Comparison of ENCODE assay signal across 15 cellular contexts in genomic region chr13:114079601-114080536, GRCh38. TPM values are rescaled to one million over a fixed set of nuclear protein-coding genes. Genes with fewer than 3 reads are reported as not detected.
DNase-seq lines count a peak whose midpoint lies in the region; ATAC-seq and TF ChIP-seq lines count a peak whose summit lies in the region.
"Had no signal": no experiment of that assay in that cellular context is flagged by ENCODE, and none has a peak within 500 bp of the region (broad histone marks: within the 10 kb centered on the region; RNA-seq: fewer than 3 reads in every experiment).

No MANE protein-coding gene starts in this region.

- no peak overlapping the region for H3K4me3 Mint-ChIP-seq in CD4-positive, alpha-beta T cell
- peak overlapping the region; percentile 9 for H3K4me3 Mint-ChIP-seq in T-helper 17 cell
- H3K4me3 Mint-ChIP-seq: mesothelial cell of epicardium had no signal

- H3K27ac Mint-ChIP-seq in CD4-positive, alpha-beta T cell, result peak overlapping the region; percentile 87
- H3K27ac Mint-ChIP-seq in T-helper 17 cell, result peak overlapping the region; percentile 84
- H3K27ac Mint-ChIP-seq: mesothelial cell of epicardium had no signal

- H3K4me3 ChIP-seq in psoas muscle, result no peak overlapping the region
- H3K4me3 ChIP-seq: GM12878, SK-N-MC had no signal

- CTCF ChIA-PET in CD4-positive, alpha-beta T cell (lab: Charles Lee), result no interaction called here

- WGBS in psoas muscle, 3 donors, result 80 to 84% (median 81%) methylated on average over 37 of the region's 37 CpGs

- ATAC-seq in CD4-positive, alpha-beta T cell (ENCODE audit: poor library complexity), result no peak
- ATAC-seq in T-helper 17 cell (peak; percentile 8), left ventricle myocardium superior (no peak), psoas muscle (peak; percentile 12 to 21 (median 15)), HG03175 (IDR thresholded peaks at IDR 0.05; ENCODE audit: unreplicated experiment) (no peak)
- ATAC-seq: GM12878 had no signal

- H3K36me3 Mint-ChIP-seq in CD4-positive, alpha-beta T cell (ENCODE audit: low read depth), result peaks cover 72% of the 10 kb centered on the region
- H3K36me3 Mint-ChIP-seq in T-helper 17 cell (ENCODE audit: low read depth), result peaks cover 2% of the 10 kb centered on the region

- no peaks in the 10 kb centered on the region for H3K36me3 ChIP-seq in psoas muscle (ENCODE audit: insufficient read depth in 1 of 2, low read depth in 1 of 2)

- POLR2A ChIA-PET in CD4-positive, alpha-beta T cell (lab: Charles Lee), result no interaction called here

- peaks cover 8% of the 10 kb centered on the region for H3K4me1 ChIP-seq in psoas muscle

- H3K27me3 Mint-ChIP-seq in CD4-positive, alpha-beta T cell, result no peaks in the 10 kb centered on the region
- no peaks in the 10 kb centered on the region for H3K27me3 Mint-ChIP-seq in T-helper 17 cell

- no peaks in the 10 kb centered on the region for H3K9me3 Mint-ChIP-seq in CD4-positive, alpha-beta T cell
- H3K9me3 Mint-ChIP-seq: mesothelial cell of epicardium had no signal

- DNase-seq in CD4-positive, alpha-beta T cell, result peak in 2 of 10 experiments; percentile 4 to 33
- no peak for DNase-seq in T-helper 17 cell
- peak; percentile 35 for DNase-seq in left ventricle myocardium superior
- peak in 1 of 2 donors; percentile 44 for DNase-seq in psoas muscle
- DNase-seq in OCI-M1 (lab: John Stamatoyannopoulos, UW), result no peak
- no peak for DNase-seq in Ammon's horn (ENCODE audit: low spot score)
- DNase-seq in stimulated activated CD4-positive, alpha-beta T cell treated with anti-CD3 and anti-CD28 coated beads, Interleukin-1b, Interleukin-23, amount 100 ng/mL, for 48 hours, result no peak
- DNase-seq: KBM-7, NCI-H1105, NCI-H2171 treated with DMSO at 0.1 percent for 48 hours, trophoblast cell had no signal

- intact Hi-C loops in CD4-positive, alpha-beta T cell (cut with DNase I, micrococcal nuclease), result no loop called here
- intact Hi-C loops in left ventricle myocardium superior (cut with micrococcal nuclease), result no loop called here
- intact Hi-C loops in psoas muscle (cut with DNase I), result no loop called here

- no peak for TF ChIP-seq CTCF in CD4-positive, alpha-beta T cell (IDR thresholded peaks at IDR 0.05)
- TF ChIP-seq CTCF in psoas muscle (IDR thresholded peaks at IDR 0.05), result no peak

- peak overlapping the region; percentile 40 for H3K27ac ChIP-seq in CD4-positive, alpha-beta T cell (ENCODE audit: low read depth, low read length)
- no peak overlapping the region for H3K27ac ChIP-seq in psoas muscle
- H3K27ac ChIP-seq: SK-N-MC had no signal

- no peaks in the 10 kb centered on the region for H3K9me3 ChIP-seq in CD4-positive, alpha-beta T cell (ENCODE audit: control insufficient read depth, low read length)
- no peaks in the 10 kb centered on the region for H3K9me3 ChIP-seq in T-helper 17 cell (ENCODE audit: control insufficient read depth, low read length, poor library complexity, severe bottlenecking)
- H3K9me3 ChIP-seq in psoas muscle, result no peaks in the 10 kb centered on the region

- no peaks in the 10 kb centered on the region for H3K27me3 ChIP-seq in CD4-positive, alpha-beta T cell (ENCODE audit: control insufficient read depth, insufficient read depth, low read length)
- no peaks in the 10 kb centered on the region for H3K27me3 ChIP-seq in psoas muscle (ENCODE audit: insufficient read depth in 3 of 3, low read length in 2 of 3)

- H3K4me1 Mint-ChIP-seq in CD4-positive, alpha-beta T cell (ENCODE audit: low read depth), result peaks cover 56% of the 10 kb centered on the region
- H3K4me1 Mint-ChIP-seq in T-helper 17 cell, result peaks cover 38% of the 10 kb centered on the region

RNA-seq across cellular contexts. Expression of gene RASA3, which starts 52.6 kb away (rescaled TPM):
- 100 to 1,000 TPM; 181 to 184 TPM for total RNA-seq in CD4-positive, alpha-beta T cell
- total RNA-seq in T-helper 17 cell (100 to 1,000 TPM; 204 to 215 TPM), left ventricle myocardium superior (12.3 TPM), psoas muscle (10 to 100 TPM in 3 of 4 donors, 1 to 10 TPM in 1; 9.2 to 20.2 (median 14.5) TPM)
- polyA plus RNA-seq in psoas muscle, result 10 to 100 TPM in 1 of 3 donors, 1 to 10 TPM in 2; 4.8 to 24.4 (median 5.2) TPM

Comparison
In these comparisons a context has a peak if more than half of its experiments do, and no peak if none do; other contexts are left out.
1. ATAC-seq: peak in T-helper 17 cell (single experiment) and psoas muscle (4 of 4); none in CD4-positive, alpha-beta T cell (single experiment), left ventricle myocardium superior (single experiment) and HG03175 (single experiment).
2. RNA of gene RASA3, which starts 52.6 kb away (total RNA-seq): 204 to 215 TPM in T-helper 17 cell and 181 to 184 TPM in CD4-positive, alpha-beta T cell; 9.2 to 20.2 TPM in psoas muscle and 12.3 TPM in left ventricle myocardium superior (single experiment); every median in the first group is over 4 times any median in the second.